In the genomic region with DNA sequence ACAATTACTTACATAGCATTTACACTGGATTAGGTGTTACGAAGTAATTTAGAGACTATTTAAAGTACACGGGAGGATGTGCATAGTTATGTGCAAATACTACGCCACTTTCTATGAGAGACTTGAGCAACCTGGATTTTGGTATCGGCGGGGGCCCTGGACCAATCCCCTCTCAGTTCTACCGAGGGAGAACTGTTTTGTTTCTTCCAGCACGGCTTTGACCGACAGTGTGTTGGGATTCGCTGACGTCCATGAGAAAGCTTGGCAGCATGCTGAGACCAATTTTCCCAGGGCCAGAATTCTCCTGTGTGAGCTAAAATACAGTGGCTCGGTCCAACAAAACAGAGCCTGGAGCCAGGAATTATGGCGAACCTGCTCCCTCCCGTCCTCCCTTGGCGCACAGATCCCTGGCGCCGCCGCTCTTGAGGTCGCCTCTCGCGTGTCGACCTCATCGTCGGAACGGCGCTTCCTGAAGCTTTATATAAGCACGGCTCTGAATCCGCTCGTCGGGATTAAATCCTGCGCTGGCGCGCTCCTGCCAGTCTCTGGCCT, we compare ENCODE assay signal across 12 cellular contexts. TPM values are rescaled to one million over a fixed set of nuclear protein-coding genes. Genes with fewer than 3 reads are reported as not detected.
DNase-seq lines count a peak whose midpoint lies in the region; ATAC-seq and TF ChIP-seq lines count a peak whose summit lies in the region.
"Not testable (repeated sequence)": the region's sequence is repeated elsewhere in the genome, so short reads cannot be mapped to it uniquely, and the experiment has no call there.
"Had no signal": no experiment of that assay in that cellular context is flagged by ENCODE, and none has a peak within 500 bp of the region (broad histone marks: within the 10 kb centered on the region; RNA-seq: fewer than 3 reads in every experiment).

No MANE protein-coding gene starts in this region.

- not testable (repeated sequence) for H3K9me2 ChIP-seq in HCT116 (ENCODE audit: insufficient read depth); PC-9 (ENCODE audit: insufficient read depth)

- no CpG with 5 or more reads among the region's 32 CpGs for WGBS in body of pancreas, 2 donors
- no CpG with 5 or more reads among the region's 32 CpGs for WGBS in right cardiac atrium

- not testable (repeated sequence) for TF ChIP-seq RAD21 in HCT116 (IDR thresholded peaks at IDR 0.05; ENCODE audit: low read depth)

- H3K79me2 ChIP-seq in HCT116 (ENCODE audit: insufficient read depth, low read length); PC-9 (ENCODE audit: low read depth): not testable (repeated sequence)

- intact Hi-C loops in HCT116 (cut with micrococcal nuclease); PC-9 (cut with micrococcal nuclease; ENCODE audit: unreplicated experiment); body of pancreas (cut with DNase I); right cardiac atrium (cut with DNase I); sciatic nerve (cut with DNase I): not testable (repeated sequence)

- not testable (repeated sequence) for TF ChIP-seq POLR2A in HCT116 (IDR thresholded peaks at IDR 0.05; ENCODE audit: borderline replicate concordance, extremely low read depth, insufficient read depth, insufficient read length); body of pancreas (IDR thresholded peaks at IDR 0.05)

- H3K27me3 ChIP-seq in HCT116 (ENCODE audit: insufficient read depth, low read length); PC-9 (ENCODE audit: insufficient read depth, low read depth); body of pancreas; right cardiac atrium (ENCODE audit: control insufficient read depth, insufficient read depth): not testable (repeated sequence)

- not testable (repeated sequence) for TF ChIP-seq CTCF in HCT116 (IDR thresholded peaks at IDR 0.05 in 2 of 3, conservative IDR thresholded peaks at IDR 0.05 in 1 of 3; ENCODE audit: borderline replicate concordance in 1 of 3, insufficient read depth in 1 of 3, low read depth in 2 of 3, low read length in 2 of 3); PC-9 (conservative IDR thresholded peaks at IDR 0.05); body of pancreas (IDR thresholded peaks at IDR 0.05)

- not testable (repeated sequence) for H3K4me2 ChIP-seq in HCT116 (ENCODE audit: low read length); PC-9

- BruUV-seq in HCT116 (replicated peaks; lab: Mats Ljungman, UMichigan) = TSS peak; percentile 91
- BruUV-seq in PC-9 (replicated peaks; lab: Mats Ljungman, UMichigan) = TSS peak; percentile 57

- not testable (repeated sequence) for H3K4me3 ChIP-seq in HCT116 (replicated peaks in 1 of 2; ENCODE audit: low read depth in 1 of 2, low read length in 2 of 2); PC-9; body of pancreas; right cardiac atrium (ENCODE audit: low read length)

- H2AFZ ChIP-seq in HCT116 (ENCODE audit: low read depth, low read length, poor library complexity, severe bottlenecking); PC-9: not testable (repeated sequence)

- H3K4me1 ChIP-seq in HCT116 (ENCODE audit: control insufficient read depth in 1 of 2, insufficient read depth in 2 of 2, low read length in 2 of 2); PC-9 (replicated peaks; ENCODE audit: insufficient read depth); body of pancreas; right cardiac atrium (ENCODE audit: control insufficient read depth, insufficient read depth, low read length): not testable (repeated sequence)

- H3F3A ChIP-seq in PC-9 (ENCODE audit: insufficient read depth, low read depth) = not testable (repeated sequence)

- not testable (repeated sequence) for DNase-seq in HCT116 (ENCODE audit: low read depth, low spot score); PC-9; body of pancreas; right cardiac atrium; sciatic nerve (ENCODE audit: low spot score)

- POLR2A ChIA-PET in HCT116 (lab: Charles Lee); PC-9 (lab: Charles Lee; ENCODE audit: unreplicated experiment): not testable (repeated sequence)

- CTCF ChIA-PET in HCT116 (lab: Charles Lee); PC-9 (lab: Charles Lee): not testable (repeated sequence)

- not testable (repeated sequence) for H3K27ac ChIP-seq in HCT116 (ENCODE audit: low read depth, low read length); PC-9; body of pancreas; right cardiac atrium (ENCODE audit: low read length)

- H4K20me1 ChIP-seq in HCT116 (ENCODE audit: insufficient read depth); PC-9 (ENCODE audit: insufficient read depth): not testable (repeated sequence)

- H3K9ac ChIP-seq in HCT116 (ENCODE audit: low read length) = not testable (repeated sequence)

- not testable (repeated sequence) for H3K36me3 ChIP-seq in HCT116 (ENCODE audit: control insufficient read depth in 1 of 2, insufficient read depth in 2 of 2, low read length in 2 of 2); PC-9 (ENCODE audit: low read depth); body of pancreas (replicated peaks in 1 of 2; ENCODE audit: insufficient read depth in 1 of 2, low read depth in 2 of 2)

- H3K9me3 ChIP-seq in HCT116 (ENCODE audit: control insufficient read depth in 1 of 2, insufficient read depth in 1 of 2, low read depth in 1 of 2, low read length in 2 of 2); PC-9 (ENCODE audit: insufficient read depth, low read depth); body of pancreas; right cardiac atrium (ENCODE audit: control insufficient read depth, low read length): not testable (repeated sequence)

- RAD21 ChIA-PET in HCT116 (lab: Charles Lee; ENCODE audit: low non-redundant PET in 1 of 2, low total read pairs in 2 of 2, uncharacterized antibody in 2 of 2, unreplicated experiment in 2 of 2) = not testable (repeated sequence)

- ATAC-seq in GM19023 (IDR thresholded peaks at IDR 0.05; ENCODE audit: unreplicated experiment) (peak; percentile 10), HCT116 (peak; percentile 36), HG03159 (IDR thresholded peaks at IDR 0.05; ENCODE audit: unreplicated experiment) (peak; percentile 5), body of pancreas (peak; percentile 52), right cardiac atrium (peak; percentile 65), sciatic nerve (peak; percentile 73)

RNA-seq across cellular contexts. Expression of a gene that starts 49.3 kb away (rescaled TPM):
- not detected for total RNA-seq in HCT116 (2021; ENCODE audit: unreplicated experiment)
- not detected in 2 replicates for polyA plus RNA-seq in HCT116 (2012)
- total RNA-seq in PC-9 (2021) = not detected in 2 replicates
- 1 to 10 TPM in 1 of 2 donors, not detected in 1; 3.1 TPM for total RNA-seq in body of pancreas
- total RNA-seq in right cardiac atrium = 1 to 10 TPM; 2.0 to 5.0 (median 2.5) TPM
- polyA plus RNA-seq in right cardiac atrium = 1.9 TPM
- 36.5 TPM for total RNA-seq in sciatic nerve
- total RNA-seq: activated T-helper 1 cell treated with anti-CD3 and anti-CD28 coated beads, Interleukin-12 subunit alpha, Interleukin-12 subunit beta, Interleukin-2, Interleukin-4 antibody, amounts not matched to agents 30 ng/mL and 10 ng/mL and 1 ng/mL, durations not matched to agents 14 hours and 24 hours and 36 hours; CD8-positive, alpha-beta memory T cell; HT-29; kidney epithelial cell; mesothelial cell of epicardium had no signal
- polyA plus RNA-seq: CD8-positive, alpha-beta memory T cell had no signal

Comparison
In these comparisons a context has a peak if more than half of its experiments do, and no peak if none do; other contexts are left out.
1. ATAC-seq: peak in every context shown above with its lines; median percentile 73 in sciatic nerve; 65 in right cardiac atrium; 52 in body of pancreas; 36 in HCT116; 10 in GM19023; 5 in HG03159.